ENCODE assay signal across 10 cellular contexts in the genomic region with DNA sequence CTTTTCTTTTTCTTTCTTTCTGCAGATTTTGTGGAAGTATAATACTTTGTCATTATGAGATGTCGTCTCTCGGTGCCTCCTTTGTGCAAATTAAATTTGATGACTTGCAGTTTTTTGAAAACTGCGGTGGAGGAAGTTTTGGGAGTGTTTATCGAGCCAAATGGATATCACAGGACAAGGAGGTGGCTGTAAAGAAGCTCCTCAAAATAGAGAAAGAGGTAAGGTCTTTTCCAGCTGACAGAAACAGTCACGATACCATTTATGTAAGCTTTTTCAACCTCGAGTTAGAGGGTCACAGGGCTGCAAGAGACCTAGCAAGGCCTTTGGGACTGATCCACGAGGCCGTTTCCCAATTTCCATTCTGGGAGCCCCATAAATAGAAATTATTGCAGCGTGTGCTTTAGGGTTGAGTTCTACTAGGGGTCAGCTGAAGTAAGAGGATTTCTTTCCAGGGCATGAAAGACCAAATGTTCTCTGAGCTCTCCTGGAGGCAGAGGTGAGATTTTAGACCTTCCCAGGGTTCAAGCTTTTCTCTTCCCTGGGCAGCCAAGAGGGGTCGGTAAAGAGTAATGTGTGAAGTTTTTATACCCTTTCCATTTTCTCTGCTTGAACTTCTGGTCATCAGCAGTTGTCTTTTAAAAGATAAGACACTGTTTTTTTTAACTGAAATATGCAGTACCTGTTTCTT. TPM values are rescaled to one million over a fixed set of nuclear protein-coding genes. Genes with fewer than 3 reads are reported as not detected.
DNase-seq lines count a peak whose midpoint lies in the region; ATAC-seq and TF ChIP-seq lines count a peak whose summit lies in the region.
"Had no signal": no experiment of that assay in that cellular context is flagged by ENCODE, and none has a peak within 500 bp of the region (broad histone marks: within the 10 kb centered on the region; RNA-seq: fewer than 3 reads in every experiment).

No MANE protein-coding gene starts in this region.

- TF ChIP-seq CTCF in breast epithelium (IDR thresholded peaks at IDR 0.05): no peak
- TF ChIP-seq CTCF in kidney epithelial cell (IDR thresholded peaks at IDR 0.05; ENCODE audit: insufficient read depth, low read length, poor library complexity, severe bottlenecking): peak; percentile 43
- TF ChIP-seq CTCF in testis (IDR thresholded peaks at IDR 0.05): peak in 1 of 3 experiments; percentile 21
- TF ChIP-seq CTCF in natural killer cell (IDR thresholded peaks at IDR 0.05): no peak

- intact Hi-C loops in breast epithelium (cut with DNase I; ENCODE audit: low total_unique reads) (no loop called here), testis (cut with DNase I; ENCODE audit: low total_unique reads) (no loop called here), natural killer cell (cut with micrococcal nuclease) (no loop called here)

- H3K36me3 Mint-ChIP-seq in natural killer cell: no peaks in the 10 kb centered on the region

- H3K27ac ChIP-seq in breast epithelium: peak overlapping the region; percentile 35 to 50
- H3K27ac ChIP-seq in testis: peak overlapping the region; percentile 8 to 74

- H3K36me3 ChIP-seq in breast epithelium (no peaks in the 10 kb centered on the region), kidney epithelial cell (ENCODE audit: control insufficient read depth, insufficient read depth, low read length) (no peaks in the 10 kb centered on the region), testis (ENCODE audit: low read depth, missing control alignments) (no peaks in the 10 kb centered on the region)

- H3K27me3 Mint-ChIP-seq in natural killer cell (ENCODE audit: low read depth in 2 of 2): no peaks in the 10 kb centered on the region

- no peak for ATAC-seq in natural killer cell

- peaks cover 0 to 4% of the 10 kb centered on the region in 2 donors for H3K4me1 ChIP-seq in breast epithelium
- peaks cover 21% of the 10 kb centered on the region for H3K4me1 ChIP-seq in testis

- H3K27ac Mint-ChIP-seq in natural killer cell: no peak overlapping the region

- peak; percentile 30 for DNase-seq in HCEC 1CT
- DNase-seq in breast epithelium (ENCODE audit: low spot score in 2 of 2): no peak
- no peak for DNase-seq in kidney epithelial cell (ENCODE audit: low read depth)
- DNase-seq in testis: peak; percentile 61
- no peak for DNase-seq in SHP77 treated with DMSO at 0.1 percent for 48 hours (lab: John Stamatoyannopoulos, UW)
- DNase-seq in NCI-H1436 (lab: John Stamatoyannopoulos, UW): no peak
- DNase-seq in natural killer cell: no peak
- DNase-seq in activated CD4-positive, alpha-beta T cell treated with anti-CD3 and anti-CD28 coated beads, Interleukin-2, amount 50 U/mL, for 4 hours: no peak
- DNase-seq: NCI-H1694, SHP77 had no signal

- WGBS in testis, 2 donors: 35 to 54% methylated on average over 10 of the region's 10 CpGs

- H3K4me1 Mint-ChIP-seq in natural killer cell: no peaks in the 10 kb centered on the region

- H3K4me3 ChIP-seq in breast epithelium (no peak overlapping the region), kidney epithelial cell (ENCODE audit: low read depth, low read length) (no peak overlapping the region), testis (no peak overlapping the region)

- TF ChIP-seq POLR2A in breast epithelium (IDR thresholded peaks at IDR 0.05): no peak
- no peak for TF ChIP-seq POLR2A in testis (IDR thresholded peaks at IDR 0.05)

- H3K9me3 ChIP-seq in breast epithelium: no peaks in the 10 kb centered on the region
- no peaks in the 10 kb centered on the region for H3K9me3 ChIP-seq in testis

- H3K9me3 Mint-ChIP-seq in natural killer cell: no peaks in the 10 kb centered on the region

- no peaks in the 10 kb centered on the region for H3K27me3 ChIP-seq in breast epithelium
- no peaks in the 10 kb centered on the region for H3K27me3 ChIP-seq in kidney epithelial cell (ENCODE audit: control insufficient read depth, insufficient read depth, low read length)
- no peaks in the 10 kb centered on the region for H3K27me3 ChIP-seq in testis

- no peak overlapping the region for H3K4me3 Mint-ChIP-seq in natural killer cell

RNA-seq across cellular contexts. Expression of a gene that starts 15.5 kb away (rescaled TPM):
- 10 to 100 TPM; 34.8 to 67.0 (median 42.9) TPM for total RNA-seq in breast epithelium
- total RNA-seq in kidney epithelial cell: 18.9 and 20.4 TPM in 2 replicates
- 10 to 100 TPM; 20.7 to 30.8 TPM for total RNA-seq in testis
- 25.3 TPM for polyA plus RNA-seq in testis (ENCODE audit: insufficient read depth, low read depth, low replicate concordance)
- 1 to 10 TPM; 1.6 to 3.0 (median 2.5) TPM for total RNA-seq in natural killer cell

Comparison
In these comparisons a context has a peak if more than half of its experiments do, and no peak if none do; other contexts are left out.
1. DNase-seq: peak in HCEC 1CT (single experiment) and testis (single experiment); none in breast epithelium (0 of 2), kidney epithelial cell (single experiment), SHP77 treated with DMSO at 0.1 percent for 48 hours (single experiment), NCI-H1436 (single experiment), natural killer cell (single experiment) and activated CD4-positive, alpha-beta T cell treated with anti-CD3 and anti-CD28 coated beads, Interleukin-2, amount 50 U/mL, for 4 hours (0 of 2).